Comparison of ENCODE assay signal across 18 cellular contexts in the genomic region with DNA sequence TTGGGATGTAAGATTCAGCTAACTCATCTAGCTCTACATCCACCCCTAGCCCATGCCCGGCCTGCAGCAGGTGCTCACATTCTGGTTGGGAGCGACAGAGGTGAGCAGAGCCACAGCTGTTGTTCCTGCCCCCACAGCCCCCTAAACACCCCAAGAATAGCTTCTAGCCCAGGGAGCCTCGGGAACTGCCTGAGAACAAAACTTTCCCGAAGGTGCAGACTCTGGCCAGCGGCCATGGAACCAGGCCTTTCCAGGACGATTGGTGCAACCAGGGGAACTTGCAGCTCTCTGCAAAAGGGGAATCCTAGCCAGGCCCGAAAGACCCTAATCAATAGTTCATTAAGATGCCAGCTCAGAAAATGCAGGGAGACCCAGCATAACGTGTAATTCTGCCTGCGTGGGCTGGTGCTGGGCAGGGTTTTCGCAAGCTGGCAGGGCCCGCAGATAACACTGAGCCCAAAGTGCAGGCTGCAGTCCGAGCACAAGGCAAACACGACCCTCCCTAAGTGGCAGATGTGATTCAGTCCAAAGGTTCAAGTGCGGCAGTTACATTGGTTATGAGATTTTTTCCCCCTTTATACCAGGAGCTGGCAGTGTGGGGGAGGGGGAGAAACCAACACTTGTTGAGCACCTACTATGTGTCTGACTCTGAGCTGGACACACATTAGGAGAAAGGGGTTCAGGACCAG.
DNase-seq lines count a peak whose midpoint lies in the region; ATAC-seq, FAIRE-seq and TF ChIP-seq lines count a peak whose summit lies in the region.
"Had no signal": no experiment of that assay in that cellular context is flagged by ENCODE, and none has a peak within 500 bp of the region (broad histone marks: within the 10 kb centered on the region; RNA-seq: fewer than 3 reads in every experiment).

No MANE protein-coding gene starts in this region.

- peak; percentile 78 for FAIRE-seq in HepG2 (lab: Jason Lieb, UNC)

- no peak overlapping the region for H3K14ac ChIP-seq in neuronal stem cell (ENCODE audit: low read length)

- H4K20me1 ChIP-seq in HepG2 (ENCODE audit: insufficient read depth, low read length), result no peaks in the 10 kb centered on the region
- H4K20me1 ChIP-seq: BLaER1 treated with 17β-estradiol and CSF1 and Interleukin-3, amounts not matched to agents 10 nM and 100 nM had no signal

- WGBS in HepG2 (ENCODE audit: low lambda C conversion rate), result 0% methylated on average over 4 of the region's 14 CpGs
- WGBS in neuronal stem cell (ENCODE audit: extremely low coverage in 2 of 2, insufficient read length in 2 of 2, insufficient replicate concordance in 1 of 2), 2 donors, result no CpG with 5 or more reads among the region's 14 CpGs

- H2AK5ac ChIP-seq in neuronal stem cell (ENCODE audit: low read depth, low read length), result no peak overlapping the region

- peaks cover 44% of the 10 kb centered on the region for H3K4me1 Mint-ChIP-seq in WTC11
- H3K4me1 Mint-ChIP-seq in effector memory CD8-positive, alpha-beta T cell (ENCODE audit: low read depth in 2 of 2), result no peaks in the 10 kb centered on the region
- peaks cover 7% of the 10 kb centered on the region for H3K4me1 Mint-ChIP-seq in CD4-positive, alpha-beta T cell (ENCODE audit: low read depth)

- H2BK5ac ChIP-seq in neuronal stem cell (ENCODE audit: low read length), result no peak overlapping the region

- no peak overlapping the region for H2BK15ac ChIP-seq in neuronal stem cell (ENCODE audit: low read length)

- in situ Hi-C loops in HepG2 (cut with HindIII; ENCODE audit: extremely low pct_ligation_motif_present, low pct_unique_long_range_greater_than_20kb), result no loop called here

- H3K27ac ChIP-seq in HepG2 (ENCODE audit: extremely low read length, insufficient read depth, low read length), result no peak overlapping the region
- no peak overlapping the region for H3K27ac ChIP-seq in neuronal stem cell (replicated peaks; ENCODE audit: low read length)
- no peak overlapping the region for H3K27ac ChIP-seq in CD4-positive, alpha-beta T cell (ENCODE audit: low read depth, low read length)
- H3K27ac ChIP-seq: BLaER1 treated with 17β-estradiol and CSF1 and Interleukin-3, amounts not matched to agents 10 nM and 100 nM had no signal

- no peak overlapping the region for H2BK12ac ChIP-seq in neuronal stem cell (ENCODE audit: low read length)

- H3K27ac Mint-ChIP-seq in WTC11, result peak overlapping the region; percentile 53; the same call in 1 of the 2 replicates
- H3K27ac Mint-ChIP-seq in effector memory CD8-positive, alpha-beta T cell, result no peak overlapping the region
- no peak overlapping the region for H3K27ac Mint-ChIP-seq in CD4-positive, alpha-beta T cell

- ATAC-seq in WTC11 (no peak), HepG2 (peak; percentile 90)
- no peak for ATAC-seq in effector memory CD8-positive, alpha-beta T cell (replicated peaks)
- ATAC-seq in CD4-positive, alpha-beta T cell (ENCODE audit: poor library complexity), result no peak
- ATAC-seq: HCT116, PC-3, Right ventricle myocardium inferior had no signal

- TF ChIP-seq EP300 in HepG2 (IDR thresholded peaks at IDR 0.05; ENCODE audit: low read depth in 2 of 2, low read length in 2 of 2) (peak in 1 of 2 experiments; percentile 60; a peak in 1 of 4 replicates), HepG2 (CRISPR knock-in tag; IDR thresholded peaks at IDR 0.05; ENCODE audit: borderline replicate concordance) (no peak)

- no peak for TF ChIP-seq POLR2A in HepG2 (IDR thresholded peaks at IDR 0.05; ENCODE audit: insufficient read depth in 1 of 2, low read depth in 2 of 2, low read length in 2 of 2)

- no peak overlapping the region for H4K91ac ChIP-seq in neuronal stem cell (ENCODE audit: low read depth, low read length, poor library complexity)

- no peak overlapping the region for H3K4me3 Mint-ChIP-seq in WTC11
- H3K4me3 Mint-ChIP-seq in effector memory CD8-positive, alpha-beta T cell, result no peak overlapping the region
- no peak overlapping the region for H3K4me3 Mint-ChIP-seq in CD4-positive, alpha-beta T cell

- POLR2A ChIA-PET in WTC11 (lab: Charles Lee), result no interaction called here
- POLR2A ChIA-PET in HepG2 (lab: Yijun Ruan, JAX), result no interaction called here
- POLR2A ChIA-PET in CD4-positive, alpha-beta T cell (lab: Charles Lee), result no interaction called here

- H4K8ac ChIP-seq in neuronal stem cell (ENCODE audit: low read depth, low read length), result no peak overlapping the region

- H2AFZ ChIP-seq in HepG2 (ENCODE audit: low read length), result no peak overlapping the region
- H2AFZ ChIP-seq in neuronal stem cell (ENCODE audit: low read length), result no peak overlapping the region

- no peak for DNase-seq in WTC11 (ENCODE audit: low spot score)
- DNase-seq in HepG2 (ENCODE audit: low spot score), result peak; percentile 62
- DNase-seq in neuronal stem cell (ENCODE audit: low spot score), result no peak
- no peak for DNase-seq in effector memory CD8-positive, alpha-beta T cell
- DNase-seq in NCI-H2227 treated with DMSO at 0.1 percent for 48 hours (lab: John Stamatoyannopoulos, UW), result no peak
- DNase-seq in CD4-positive, alpha-beta T cell, result no peak
- DNase-seq in DMS114 treated with DMSO at 0.1 percent for 48 hours (lab: John Stamatoyannopoulos, UW; ENCODE audit: unreplicated experiment), result no peak
- DNase-seq: DMS153, IMR-90, MV-4-11, NCI-H1436, NCI-H2081 treated with DMSO at 0.1 percent for 48 hours, NCI-H345, PC-3, SK-N-SH had no signal

- H3K9me3 Mint-ChIP-seq in WTC11, result no peaks in the 10 kb centered on the region
- no peaks in the 10 kb centered on the region for H3K9me3 Mint-ChIP-seq in effector memory CD8-positive, alpha-beta T cell
- no peaks in the 10 kb centered on the region for H3K9me3 Mint-ChIP-seq in CD4-positive, alpha-beta T cell

- no peaks in the 10 kb centered on the region for H3K9me3 ChIP-seq in HepG2 (ENCODE audit: low read length)
- H3K9me3 ChIP-seq in neuronal stem cell (replicated peaks in 1 of 2; ENCODE audit: control insufficient read depth in 2 of 2, insufficient read depth in 1 of 2, low read depth in 1 of 2, low read length in 2 of 2), result peaks cover 0 to 2% of the 10 kb centered on the region in 2 donors
- no peaks in the 10 kb centered on the region for H3K9me3 ChIP-seq in CD4-positive, alpha-beta T cell (ENCODE audit: control insufficient read depth, low read length)
- H3K9me3 ChIP-seq: SK-N-SH had no signal

- H2BK120ac ChIP-seq in neuronal stem cell (ENCODE audit: low read depth, low read length), result no peak overlapping the region

- no peaks in the 10 kb centered on the region for H3K27me3 Mint-ChIP-seq in WTC11 (ENCODE audit: low read depth)
- H3K27me3 Mint-ChIP-seq in effector memory CD8-positive, alpha-beta T cell, result peaks cover 27 to 28% of the 10 kb centered on the region in 2 donors
- no peaks in the 10 kb centered on the region for H3K27me3 Mint-ChIP-seq in CD4-positive, alpha-beta T cell

- intact Hi-C loops in HepG2 (cut with micrococcal nuclease; ENCODE audit: unreplicated experiment), result loop anchor here (10.0 kb wide), 1 partner anchor 442 kb away; no protein-coding TSS in a partner anchor
- intact Hi-C loops in CD4-positive, alpha-beta T cell (cut with DNase I, micrococcal nuclease), result no loop called here

- H3K18ac ChIP-seq in neuronal stem cell (ENCODE audit: low read length), result peak overlapping the region; percentile 58

- peak; percentile 14; the same call in 1 of the 2 replicates for TF ChIP-seq RAD21 in HepG2 (CRISPR knock-in tag; IDR thresholded peaks at IDR 0.05)

- H3K23ac ChIP-seq in neuronal stem cell (ENCODE audit: low read depth, low read length, poor library complexity), result no peak overlapping the region

- H3K36me3 Mint-ChIP-seq in WTC11, result peaks cover 3% of the 10 kb centered on the region; the same call in 1 of the 2 replicates
- H3K36me3 Mint-ChIP-seq in effector memory CD8-positive, alpha-beta T cell (ENCODE audit: insufficient read depth), result no peaks in the 10 kb centered on the region
- H3K36me3 Mint-ChIP-seq in CD4-positive, alpha-beta T cell (ENCODE audit: low read depth), result no peaks in the 10 kb centered on the region

- no peaks in the 10 kb centered on the region for H3K36me3 ChIP-seq in HepG2 (replicated peaks in 1 of 2; ENCODE audit: control insufficient read depth in 1 of 2, insufficient read depth in 2 of 2, low read length in 2 of 2)
- H3K36me3 ChIP-seq in neuronal stem cell (replicated peaks in 1 of 2; ENCODE audit: control insufficient read depth in 2 of 2, insufficient read depth in 2 of 2, low read length in 2 of 2), result no peaks in the 10 kb centered on the region
- H3K36me3 ChIP-seq: BLaER1 treated with 17β-estradiol and CSF1 and Interleukin-3, amounts not matched to agents 10 nM and 100 nM had no signal

- BruUV-seq in HepG2 (replicated peaks; lab: Mats Ljungman, UMichigan), result no TSS peak

- H3K4ac ChIP-seq in neuronal stem cell (ENCODE audit: low read length), result no peak overlapping the region

- CTCF ChIA-PET in WTC11 (lab: Charles Lee), result interaction anchor here (1.3 kb wide), 1 partner anchor 453 kb away, joined by 3 read pairs; no protein-coding TSS in a partner anchor
- CTCF ChIA-PET in HepG2 (lab: Yijun Ruan, JAX; ENCODE audit: low intra/inter-chr PET ratio, low total read pairs), result no interaction called here
- CTCF ChIA-PET in CD4-positive, alpha-beta T cell (lab: Charles Lee), result interaction anchor here (0.6 kb wide), 1 partner anchor 540 kb away, joined by 3 read pairs; no protein-coding TSS in a partner anchor

- peak overlapping the region; percentile 78 for H3K4me2 ChIP-seq in HepG2 (ENCODE audit: low read depth, low read length)
- H3K4me2 ChIP-seq in neuronal stem cell (ENCODE audit: insufficient read depth, low read length, poor library complexity, severe bottlenecking), result no peak overlapping the region
- H3K4me2 ChIP-seq: BLaER1 treated with 17β-estradiol and CSF1 and Interleukin-3, amounts not matched to agents 10 nM and 100 nM; SK-N-SH had no signal

- peaks cover 43% of the 10 kb centered on the region for H3K4me1 ChIP-seq in HepG2 (ENCODE audit: insufficient read depth, low read length)
- H3K4me1 ChIP-seq in neuronal stem cell (ENCODE audit: control insufficient read depth in 2 of 2, insufficient read depth in 1 of 2, low read depth in 1 of 2, low read length in 2 of 2), result peaks cover 0 to 14% of the 10 kb centered on the region in 2 donors

- H3K9ac ChIP-seq in HepG2 (ENCODE audit: insufficient read depth, low read depth, low read length), result no peak overlapping the region
- no peak overlapping the region for H3K9ac ChIP-seq in neuronal stem cell (ENCODE audit: low read depth, low read length, poor library complexity)
- H3K9ac ChIP-seq: BLaER1 treated with 17β-estradiol and CSF1 and Interleukin-3, amounts not matched to agents 10 nM and 100 nM; SK-N-SH had no signal

- TF ChIP-seq CTCF in WTC11 (IDR thresholded peaks at IDR 0.05) (no peak), HepG2 (CRISPR knock-in tag; IDR thresholded peaks at IDR 0.05) (no peak)
- no peak for TF ChIP-seq CTCF in CD4-positive, alpha-beta T cell (IDR thresholded peaks at IDR 0.05)

- H3K27me3 ChIP-seq in HepG2 (ENCODE audit: control insufficient read depth in 1 of 2, insufficient read depth in 2 of 2, low read length in 2 of 2) (peaks cover 0 to 1% of the 10 kb centered on the region in 2 experiments; a peak in 2 of 5 replicates), neuronal stem cell (ENCODE audit: control insufficient read depth in 3 of 3, insufficient read depth in 3 of 3, low read depth in 1 of 3, low read length in 3 of 3) (peaks cover 0 to 4% (median 0%) of the 10 kb centered on the region in 3 experiments)
- H3K27me3 ChIP-seq in CD4-positive, alpha-beta T cell (ENCODE audit: control insufficient read depth, insufficient read depth, low read length), result no peaks in the 10 kb centered on the region
- H3K27me3 ChIP-seq: BLaER1 treated with 17β-estradiol and CSF1 and Interleukin-3, amounts not matched to agents 10 nM and 100 nM had no signal

- H3K79me1 ChIP-seq in neuronal stem cell (ENCODE audit: low read depth, low read length), result no peaks in the 10 kb centered on the region

- H3K79me2 ChIP-seq in HepG2 (ENCODE audit: insufficient read depth, low read length), result no peaks in the 10 kb centered on the region

- H3K4me3 ChIP-seq in HepG2 (replicated peaks in 1 of 3; ENCODE audit: insufficient read depth in 1 of 3, low read depth in 2 of 3, low read length in 3 of 3) (peak overlapping the region in 2 of 3 experiments; percentile 9 to 41; a peak in 3 of 6 replicates), neuronal stem cell (ENCODE audit: low read length in 2 of 2) (no peak overlapping the region)
- H3K4me3 ChIP-seq: BLaER1 treated with 17β-estradiol and CSF1 and Interleukin-3, amounts not matched to agents 10 nM and 100 nM had no signal

Comparison
In these comparisons a context has a peak if more than half of its experiments do, and no peak if none do; other contexts are left out.
1. H3K4me3 ChIP-seq: peak in HepG2 (2 of 3); none in neuronal stem cell (0 of 2).
2. Of the 50 proteins assayed by ChIP-seq in both HepG2 and WTC11: peak only in HepG2: MAX, MLX, ZNF281 and ZNF317; only in WTC11: GABPB1; in both: none; in neither: 44; mixed calls (peak in some experiments, not most) for 1.